1 cellular context compared by ENCODE assay signal in the genomic region with DNA sequence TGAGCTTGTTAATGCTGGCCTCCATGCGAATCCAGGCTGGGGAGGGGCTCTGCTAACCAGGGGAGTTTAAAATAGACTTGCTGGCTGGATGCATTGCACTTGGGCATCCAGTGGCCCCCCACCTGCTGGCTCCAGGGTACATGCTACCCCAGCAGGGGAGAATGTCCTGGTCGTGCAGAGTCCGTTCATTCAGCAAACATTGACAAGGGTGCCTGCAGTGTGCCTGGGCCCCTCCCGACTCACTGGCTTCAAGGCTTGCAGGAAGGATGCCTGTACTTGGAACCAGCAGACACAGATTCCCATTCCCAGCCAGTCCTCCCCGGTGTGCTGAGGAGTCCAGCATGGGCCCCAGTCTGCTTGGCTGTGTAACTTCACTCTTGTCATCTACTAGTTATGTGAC.
TF ChIP-seq lines count a peak whose summit lies in the region.

No MANE protein-coding gene starts in this region.

TF ChIP-seq in neural cell, 6 proteins besides CTCF, POLR2A, EP300 and RAD21 (continued from another document):
- TF ChIP-seq, protein P1, sequence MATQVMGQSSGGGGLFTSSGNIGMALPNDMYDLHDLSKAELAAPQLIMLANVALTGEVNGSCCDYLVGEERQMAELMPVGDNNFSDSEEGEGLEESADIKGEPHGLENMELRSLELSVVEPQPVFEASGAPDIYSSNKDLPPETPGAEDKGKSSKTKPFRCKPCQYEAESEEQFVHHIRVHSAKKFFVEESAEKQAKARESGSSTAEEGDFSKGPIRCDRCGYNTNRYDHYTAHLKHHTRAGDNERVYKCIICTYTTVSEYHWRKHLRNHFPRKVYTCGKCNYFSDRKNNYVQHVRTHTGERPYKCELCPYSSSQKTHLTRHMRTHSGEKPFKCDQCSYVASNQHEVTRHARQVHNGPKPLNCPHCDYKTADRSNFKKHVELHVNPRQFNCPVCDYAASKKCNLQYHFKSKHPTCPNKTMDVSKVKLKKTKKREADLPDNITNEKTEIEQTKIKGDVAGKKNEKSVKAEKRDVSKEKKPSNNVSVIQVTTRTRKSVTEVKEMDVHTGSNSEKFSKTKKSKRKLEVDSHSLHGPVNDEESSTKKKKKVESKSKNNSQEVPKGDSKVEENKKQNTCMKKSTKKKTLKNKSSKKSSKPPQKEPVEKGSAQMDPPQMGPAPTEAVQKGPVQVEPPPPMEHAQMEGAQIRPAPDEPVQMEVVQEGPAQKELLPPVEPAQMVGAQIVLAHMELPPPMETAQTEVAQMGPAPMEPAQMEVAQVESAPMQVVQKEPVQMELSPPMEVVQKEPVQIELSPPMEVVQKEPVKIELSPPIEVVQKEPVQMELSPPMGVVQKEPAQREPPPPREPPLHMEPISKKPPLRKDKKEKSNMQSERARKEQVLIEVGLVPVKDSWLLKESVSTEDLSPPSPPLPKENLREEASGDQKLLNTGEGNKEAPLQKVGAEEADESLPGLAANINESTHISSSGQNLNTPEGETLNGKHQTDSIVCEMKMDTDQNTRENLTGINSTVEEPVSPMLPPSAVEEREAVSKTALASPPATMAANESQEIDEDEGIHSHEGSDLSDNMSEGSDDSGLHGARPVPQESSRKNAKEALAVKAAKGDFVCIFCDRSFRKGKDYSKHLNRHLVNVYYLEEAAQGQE (IDR thresholded peaks at IDR 0.05; ENCODE audit: borderline replicate concordance), result no peak
- no peak for TF ChIP-seq MXI1 (conservative IDR thresholded peaks at IDR 0.05; ENCODE audit: poor library complexity, severe bottlenecking)
